Comparison of ENCODE assay signal across 28 cellular contexts in genomic region chr19:28283592-28283991, GRCh38.
"Had no signal": no experiment of that assay in that cellular context is flagged by ENCODE, and none has a peak within 500 bp of the region (broad histone marks: within the 10 kb centered on the region; RNA-seq: fewer than 3 reads in every experiment).

No MANE protein-coding gene starts in this region.

- FAIRE-seq: colon, endometrium, endothelial cell of umbilical vein, frontal cortex had no signal

- H3K4me1 ChIP-seq: colonic mucosa, esophagus muscularis mucosa, esophagus squamous epithelium, foreskin keratinocyte, gastrocnemius medialis, gastroesophageal sphincter had no signal

- H3K36me3 ChIP-seq: colonic mucosa, esophagus muscularis mucosa, esophagus squamous epithelium, gastrocnemius medialis, gastroesophageal sphincter, heart left ventricle, heart right ventricle had no signal

- H3K4me3 Mint-ChIP-seq: dendritic cell treated with granulocyte-macrophage colony-stimulating factor and Interleukin-4, amounts not matched to agents 40 ng/mL and 50 ng/mL, for 4 days; effector memory CD8-positive, alpha-beta T cell; endodermal cell had no signal

- DNase-seq: colonic mucosa; cortex of kidney; dermis blood vessel endothelial cell; dorsolateral prefrontal cortex; effector CD4-positive, alpha-beta T cell; effector CD8-positive, alpha-beta T cell; effector memory CD4-positive, alpha-beta T cell; effector memory CD8-positive, alpha-beta T cell; endodermal cell; erythroblast; esophagus squamous epithelium; foreskin fibroblast; foreskin keratinocyte; foreskin melanocyte; gastrocnemius medialis; glutamatergic neuron; head of caudate nucleus; heart left ventricle; heart right ventricle had no signal

- H3K4me3 ChIP-seq: colonic mucosa, coronary artery, dorsolateral prefrontal cortex, esophagus muscularis mucosa, esophagus squamous epithelium, gastrocnemius medialis, gastroesophageal sphincter, heart left ventricle, heart right ventricle had no signal

- H3K27me3 Mint-ChIP-seq: dendritic cell treated with granulocyte-macrophage colony-stimulating factor and Interleukin-4, amounts not matched to agents 40 ng/mL and 50 ng/mL, for 4 days had no signal

- H3K27ac Mint-ChIP-seq: dendritic cell treated with granulocyte-macrophage colony-stimulating factor and Interleukin-4, amounts not matched to agents 40 ng/mL and 50 ng/mL, for 4 days; endodermal cell had no signal

- H3K9me3 ChIP-seq: colonic mucosa, gastrocnemius medialis had no signal

- H3K27ac ChIP-seq: colonic mucosa, coronary artery, dorsolateral prefrontal cortex, epithelial cell of prostate, esophagus muscularis mucosa, esophagus squamous epithelium, foreskin keratinocyte, gastrocnemius medialis, gastroesophageal sphincter, heart left ventricle, heart right ventricle had no signal
